ENCODE assay signal across 11 cellular contexts in the genomic region with DNA sequence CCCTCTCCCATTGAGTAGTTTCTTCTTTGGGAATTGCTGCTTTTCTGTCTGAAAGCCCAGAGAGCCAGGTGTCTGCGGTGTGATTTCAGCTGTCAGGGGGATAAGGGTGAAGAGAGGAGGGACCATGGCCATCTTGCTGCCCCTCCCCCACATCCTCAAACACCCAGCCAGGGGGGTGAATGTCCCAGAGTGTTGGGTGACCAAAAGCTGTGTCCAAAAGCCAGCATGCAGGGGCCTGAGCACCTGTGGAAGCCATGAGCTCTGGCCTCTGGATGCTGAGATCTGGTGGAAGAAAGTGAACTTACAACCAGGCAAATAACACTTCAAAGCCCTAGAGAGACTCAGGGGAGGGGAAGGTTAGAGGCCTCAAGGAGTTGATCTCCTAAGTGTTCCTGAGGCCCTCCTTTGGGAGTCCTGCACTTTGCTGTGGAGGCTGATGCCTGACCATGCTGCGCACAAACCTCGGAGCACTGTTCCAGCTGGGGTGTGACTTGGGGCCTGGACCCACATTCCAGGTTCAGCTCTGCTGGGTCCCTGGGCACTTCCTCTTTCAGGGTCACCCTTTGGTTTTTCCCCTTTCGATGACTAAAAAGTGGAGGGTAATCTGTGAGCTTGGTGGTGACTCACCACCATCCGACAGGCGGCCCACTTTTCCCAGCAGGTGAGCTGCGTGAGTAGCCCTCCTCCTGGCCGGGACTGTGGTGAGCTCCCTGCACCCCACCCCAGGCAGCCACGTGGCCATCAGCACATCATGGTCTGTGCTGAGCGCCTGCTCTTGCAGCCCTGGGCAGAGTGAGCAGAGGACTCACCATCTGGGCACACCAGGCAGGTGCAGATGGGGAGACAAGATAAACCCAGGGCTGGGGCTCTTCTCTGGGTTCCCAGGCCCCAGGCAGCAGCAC.
A peak's percentile ranks its signal among the peaks of the same experiment; 100 is the strongest.
DNase-seq lines count a peak whose midpoint lies in the region; ATAC-seq and TF ChIP-seq lines count a peak whose summit lies in the region.
"Had no signal": no experiment of that assay in that cellular context is flagged by ENCODE, and none has a peak within 500 bp of the region (broad histone marks: within the 10 kb centered on the region; RNA-seq: fewer than 3 reads in every experiment).

No MANE protein-coding gene starts in this region.

- DNase-seq in COR-L47 (lab: John Stamatoyannopoulos, UW) (peak; percentile 81), NOMO-1 treated with DMSO at 0.1 percent for 48 hours (lab: John Stamatoyannopoulos, UW; ENCODE audit: unreplicated experiment) (peak; percentile 44), foreskin keratinocyte (peak; percentile 67 to 88), epidermal melanocyte (ENCODE audit: insufficient read length, low spot score) (no peak), glutamatergic neuron (no peak), sciatic nerve (ENCODE audit: low spot score) (no peak)
- DNase-seq in activated T-helper 1 cell treated with anti-CD3 and anti-CD28 coated beads, Interleukin-12 subunit alpha, Interleukin-12 subunit beta, Interleukin-2, Interleukin-4 antibody, amounts not matched to agents 30 ng/mL and 10 ng/mL and 1 ng/mL, durations not matched to agents 14 hours and 24 hours and 36 hours (ENCODE audit: low spot score): no peak
- DNase-seq: central memory CD4-positive, alpha-beta T cell; stimulated activated CD4-positive, alpha-beta T cell treated with anti-CD3 and anti-CD28 coated beads, Interleukin-4, amount 100 ng/mL, for 24 hours had no signal

- H3K4me1 ChIP-seq in foreskin keratinocyte: peaks cover 6% of the 10 kb centered on the region

- TF ChIP-seq CTCF in foreskin keratinocyte (conservative IDR thresholded peaks at IDR 0.05) (peak; percentile 28), glutamatergic neuron (IDR thresholded peaks at IDR 0.05; ENCODE audit: partially characterized antibody, unreplicated experiment) (no peak)

- H3K27me3 Mint-ChIP-seq in activated T-helper 1 cell treated with anti-CD3 and anti-CD28 coated beads, Interleukin-12 subunit alpha, Interleukin-12 subunit beta, Interleukin-2, Interleukin-4 antibody, amounts not matched to agents 30 ng/mL and 10 ng/mL and 1 ng/mL, durations not matched to agents 14 hours and 24 hours and 36 hours (ENCODE audit: insufficient read depth): no peaks in the 10 kb centered on the region
- peaks cover 10% of the 10 kb centered on the region for H3K27me3 Mint-ChIP-seq in glutamatergic neuron (ENCODE audit: unreplicated experiment)

- H3K4me3 Mint-ChIP-seq in activated T-helper 1 cell treated with anti-CD3 and anti-CD28 coated beads, Interleukin-12 subunit alpha, Interleukin-12 subunit beta, Interleukin-2, Interleukin-4 antibody, amounts not matched to agents 30 ng/mL and 10 ng/mL and 1 ng/mL, durations not matched to agents 14 hours and 24 hours and 36 hours: no peak overlapping the region
- H3K4me3 Mint-ChIP-seq in glutamatergic neuron (ENCODE audit: unreplicated experiment): no peak overlapping the region

- H3K36me3 Mint-ChIP-seq in activated T-helper 1 cell treated with anti-CD3 and anti-CD28 coated beads, Interleukin-12 subunit alpha, Interleukin-12 subunit beta, Interleukin-2, Interleukin-4 antibody, amounts not matched to agents 30 ng/mL and 10 ng/mL and 1 ng/mL, durations not matched to agents 14 hours and 24 hours and 36 hours (ENCODE audit: low read depth): peaks cover 18% of the 10 kb centered on the region
- H3K36me3 Mint-ChIP-seq in glutamatergic neuron (ENCODE audit: unreplicated experiment): no peaks in the 10 kb centered on the region

- intact Hi-C loops in activated T-helper 1 cell treated with anti-CD3 and anti-CD28 coated beads, Interleukin-12 subunit alpha, Interleukin-12 subunit beta, Interleukin-2, Interleukin-4 antibody, amounts not matched to agents 30 ng/mL and 10 ng/mL and 1 ng/mL, durations not matched to agents 14 hours and 24 hours and 36 hours (cut with micrococcal nuclease): no loop called here
- intact Hi-C loops in sciatic nerve (cut with DNase I): no loop called here

- peaks cover 27% of the 10 kb centered on the region for H3K4me1 Mint-ChIP-seq in activated T-helper 1 cell treated with anti-CD3 and anti-CD28 coated beads, Interleukin-12 subunit alpha, Interleukin-12 subunit beta, Interleukin-2, Interleukin-4 antibody, amounts not matched to agents 30 ng/mL and 10 ng/mL and 1 ng/mL, durations not matched to agents 14 hours and 24 hours and 36 hours (ENCODE audit: low read depth)
- peaks cover 9% of the 10 kb centered on the region for H3K4me1 Mint-ChIP-seq in glutamatergic neuron (ENCODE audit: low read depth, unreplicated experiment)

- ATAC-seq in GM21529 (IDR thresholded peaks at IDR 0.05; ENCODE audit: unreplicated experiment) (peak; percentile 77), foreskin keratinocyte (peak; percentile 97), sciatic nerve (no peak)

- H3K9me3 Mint-ChIP-seq in activated T-helper 1 cell treated with anti-CD3 and anti-CD28 coated beads, Interleukin-12 subunit alpha, Interleukin-12 subunit beta, Interleukin-2, Interleukin-4 antibody, amounts not matched to agents 30 ng/mL and 10 ng/mL and 1 ng/mL, durations not matched to agents 14 hours and 24 hours and 36 hours: no peaks in the 10 kb centered on the region
- peaks cover 4% of the 10 kb centered on the region for H3K9me3 Mint-ChIP-seq in glutamatergic neuron (ENCODE audit: unreplicated experiment)

- H3K27ac Mint-ChIP-seq in activated T-helper 1 cell treated with anti-CD3 and anti-CD28 coated beads, Interleukin-12 subunit alpha, Interleukin-12 subunit beta, Interleukin-2, Interleukin-4 antibody, amounts not matched to agents 30 ng/mL and 10 ng/mL and 1 ng/mL, durations not matched to agents 14 hours and 24 hours and 36 hours: no peak overlapping the region
- no peak overlapping the region for H3K27ac Mint-ChIP-seq in glutamatergic neuron (ENCODE audit: unreplicated experiment)

- H3K27me3 ChIP-seq in foreskin keratinocyte: no peaks in the 10 kb centered on the region

- no peak overlapping the region for H3K27ac ChIP-seq in foreskin keratinocyte
- H3K27ac ChIP-seq: HL-60 had no signal

Comparison
In these comparisons a context has a peak if more than half of its experiments do, and no peak if none do; other contexts are left out.
1. DNase-seq: peak in COR-L47 (single experiment), NOMO-1 treated with DMSO at 0.1 percent for 48 hours (single experiment) and foreskin keratinocyte (2 of 2); none in activated T-helper 1 cell treated with anti-CD3 and anti-CD28 coated beads, Interleukin-12 subunit alpha, Interleukin-12 subunit beta, Interleukin-2, Interleukin-4 antibody, amounts not matched to agents 30 ng/mL and 10 ng/mL and 1 ng/mL, durations not matched to agents 14 hours and 24 hours and 36 hours (single experiment), epidermal melanocyte (single experiment), glutamatergic neuron (single experiment) and sciatic nerve (single experiment).